Comparison of ENCODE assay signal across 9 cellular contexts in genomic region chr5:42583322-42583721, GRCh38.
DNase-seq lines count a peak whose midpoint lies in the region; FAIRE-seq and TF ChIP-seq lines count a peak whose summit lies in the region.
"Had no signal": no experiment of that assay in that cellular context is flagged by ENCODE, and none has a peak within 500 bp of the region (broad histone marks: within the 10 kb centered on the region; RNA-seq: fewer than 3 reads in every experiment).

No MANE protein-coding gene starts in this region.

- H2BK15ac ChIP-seq in mesenchymal stem cell (ENCODE audit: low read depth, poor library complexity, severe bottlenecking), result no peak overlapping the region

- H3K23ac ChIP-seq in mesenchymal stem cell (ENCODE audit: low read length in 2 of 2), result no peak overlapping the region

- H3K9me3 Mint-ChIP-seq in endothelial cell (ENCODE audit: unreplicated experiment), result no peaks in the 10 kb centered on the region

- H3K4me2 ChIP-seq in mesenchymal stem cell (ENCODE audit: low read length, poor library complexity, severe bottlenecking), result no peak overlapping the region
- H3K4me2 ChIP-seq: BLaER1 had no signal

- no peaks in the 10 kb centered on the region for H3K27me3 Mint-ChIP-seq in endothelial cell (ENCODE audit: unreplicated experiment)

- no peak overlapping the region for H2BK12ac ChIP-seq in mesenchymal stem cell (ENCODE audit: low read length in 2 of 2)

- peak; percentile 10 for DNase-seq in NCI-H1092 treated with DMSO at 0.1 percent for 48 hours (lab: John Stamatoyannopoulos, UW)
- DNase-seq in NCI-H1092 (lab: John Stamatoyannopoulos, UW), result no peak
- DNase-seq in GM20000 (ENCODE audit: low spot score), result peak; percentile 61
- peak; percentile 62 for DNase-seq in LoVo (ENCODE audit: low spot score)
- DNase-seq in SKM-1 treated with dmso at 0.1 percent for 144 hours (lab: John Stamatoyannopoulos, UW; ENCODE audit: unreplicated experiment), result peak; percentile 50
- peak; percentile 60 for DNase-seq in endothelial cell (ENCODE audit: low spot score)
- peak; percentile 67 for DNase-seq in mesenchymal stem cell
- DNase-seq in urothelium cell line (ENCODE audit: low spot score), result peak; percentile 75

- no peak overlapping the region for H3K27ac ChIP-seq in mesenchymal stem cell (ENCODE audit: low read length, poor library complexity, severe bottlenecking)
- H3K27ac ChIP-seq: BLaER1 had no signal

- no peak overlapping the region for H3K4me3 Mint-ChIP-seq in endothelial cell (ENCODE audit: unreplicated experiment)

- peaks cover 0 to 3% of the 10 kb centered on the region in 2 experiments for H3K27me3 ChIP-seq in mesenchymal stem cell (ENCODE audit: control insufficient read depth in 1 of 2, insufficient read depth in 1 of 2, low read length in 2 of 2)
- H3K27me3 ChIP-seq: BLaER1 had no signal

- no peak overlapping the region for H3K18ac ChIP-seq in mesenchymal stem cell (ENCODE audit: low read depth in 1 of 2, low read length in 2 of 2)

- no peak overlapping the region for H3K4me3 ChIP-seq in mesenchymal stem cell (ENCODE audit: insufficient read depth in 1 of 2, low read depth in 1 of 2, low read length in 2 of 2)
- H3K4me3 ChIP-seq: BLaER1 had no signal

- H3K4me1 ChIP-seq in mesenchymal stem cell (ENCODE audit: control insufficient read depth, insufficient read depth, low read depth, low read length), result no peaks in the 10 kb centered on the region
- H3K4me1 ChIP-seq: BLaER1 had no signal

- no peak overlapping the region for H2AK5ac ChIP-seq in mesenchymal stem cell (ENCODE audit: low read length, severe bottlenecking)

- peak; percentile 82 for FAIRE-seq in urothelium cell line (lab: Jason Lieb, UNC)

- H3K4me1 Mint-ChIP-seq in endothelial cell (ENCODE audit: unreplicated experiment), result no peaks in the 10 kb centered on the region

- H2BK120ac ChIP-seq in mesenchymal stem cell (ENCODE audit: low read depth, low read length), result no peak overlapping the region

- no peak overlapping the region for H3K27ac Mint-ChIP-seq in endothelial cell (ENCODE audit: unreplicated experiment)

- H3K9me3 ChIP-seq in mesenchymal stem cell (ENCODE audit: control insufficient read depth, low read length), result no peaks in the 10 kb centered on the region

- TF ChIP-seq CTCF in GM20000 (IDR thresholded peaks at IDR 0.05; ENCODE audit: extremely low read depth, missing control alignments), result peak; percentile 80
- peak; percentile 77 for TF ChIP-seq CTCF in endothelial cell (IDR thresholded peaks at IDR 0.05; ENCODE audit: unreplicated experiment)

- H2AFZ ChIP-seq in mesenchymal stem cell (ENCODE audit: low read depth, low read length), result no peak overlapping the region

- no peaks in the 10 kb centered on the region for H3K36me3 ChIP-seq in mesenchymal stem cell (ENCODE audit: control insufficient read depth in 1 of 2, insufficient read depth in 2 of 2, low read depth in 1 of 2, low read length in 2 of 2)
- H3K36me3 ChIP-seq: BLaER1 had no signal

- no peak overlapping the region for H3K4ac ChIP-seq in mesenchymal stem cell (ENCODE audit: low read depth in 1 of 2, low read length in 2 of 2)

- no peaks in the 10 kb centered on the region for H3K36me3 Mint-ChIP-seq in endothelial cell (ENCODE audit: low read depth, unreplicated experiment)

- H3K14ac ChIP-seq in mesenchymal stem cell (ENCODE audit: low read length in 2 of 2), result no peak overlapping the region

- H3K79me1 ChIP-seq in mesenchymal stem cell (replicated peaks; ENCODE audit: low read length, poor library complexity, severe bottlenecking), result no peaks in the 10 kb centered on the region

- 31% methylated on average over 4 of the region's 4 CpGs for WGBS in mesenchymal stem cell

- no peak overlapping the region for H2BK5ac ChIP-seq in mesenchymal stem cell (ENCODE audit: low read depth, low read length, poor library complexity, severe bottlenecking)

- H3K9ac ChIP-seq in mesenchymal stem cell (ENCODE audit: low read length), result no peak overlapping the region
- H3K9ac ChIP-seq: BLaER1 had no signal

- H4K91ac ChIP-seq in mesenchymal stem cell (ENCODE audit: low read length), result no peak overlapping the region

- H4K8ac ChIP-seq in mesenchymal stem cell (ENCODE audit: low read length), result no peak overlapping the region
